26 cellular contexts compared by ENCODE assay signal in genomic region chr10:72240371-72240770, GRCh38.
"Had no signal": no experiment of that assay in that cellular context is flagged by ENCODE, and none has a peak within 500 bp of the region (broad histone marks: within the 10 kb centered on the region; RNA-seq: fewer than 3 reads in every experiment).

No MANE protein-coding gene starts in this region.

- H3K27ac ChIP-seq: SJCRH30, SK-N-MC had no signal

- ATAC-seq: activated CD8-positive, alpha-beta T cell treated with anti-CD3 and anti-CD28 coated beads for 36 hours; activated naive CD8-positive, alpha-beta T cell treated with anti-CD3 and anti-CD28 coated beads, Interleukin-2, amount 50 U/mL, for 24 hours; activated T-cell treated with anti-CD3 and anti-CD28 coated beads, Interleukin-2, amount 50 U/mL, for 4 hours; PC-3 had no signal

- H3K27me3 Mint-ChIP-seq: activated CD4-positive, alpha-beta T cell treated with anti-CD3 and anti-CD28 coated beads, Interleukin-2, amount 10 ng/mL, durations not matched to agents 24 days and 14 days; activated CD8-positive, alpha-beta T cell treated with anti-CD3 and anti-CD28 coated beads for 36 hours; activated naive CD4-positive, alpha-beta T cell treated with anti-CD3 and anti-CD28 coated beads, Interleukin-2, amount 10 ng/mL, durations not matched to agents 7 days and 5 days; activated naive CD8-positive, alpha-beta T cell; activated naive CD8-positive, alpha-beta T cell treated with anti-CD3 and anti-CD28 coated beads, Interleukin-2, amount 50 U/mL, for 24 hours; brain had no signal

- H3K9me3 Mint-ChIP-seq: activated CD4-positive, alpha-beta T cell treated with anti-CD3 and anti-CD28 coated beads, Interleukin-2, amount 10 ng/mL, durations not matched to agents 24 days and 14 days; activated CD8-positive, alpha-beta T cell treated with anti-CD3 and anti-CD28 coated beads for 36 hours; activated naive CD4-positive, alpha-beta T cell treated with anti-CD3 and anti-CD28 coated beads, Interleukin-2, amount 10 ng/mL, durations not matched to agents 7 days and 5 days; activated naive CD8-positive, alpha-beta T cell treated with anti-CD3 and anti-CD28 coated beads, Interleukin-2, amount 50 U/mL, for 24 hours; activated T-cell treated with anti-CD3 and anti-CD28 coated beads, Interleukin-2, amount 50 U/mL, for 4 hours; activated T-helper 1 cell treated with anti-CD3 and anti-CD28 coated beads, Interleukin-12 subunit alpha, Interleukin-12 subunit beta, Interleukin-2, Interleukin-4 antibody, amounts not matched to agents 30 ng/mL and 10 ng/mL and 1 ng/mL, durations not matched to agents 14 hours and 24 hours and 36 hours; brain; T-helper 2 cell treated with Interferon-gamma antibody and Interleukin-4, amounts not matched to agents 5 μg/mL and 100 μg/mL, for 36 hours had no signal

- H3K4me3 Mint-ChIP-seq: activated CD4-positive, alpha-beta T cell treated with anti-CD3 and anti-CD28 coated beads, Interleukin-2, amount 10 ng/mL, durations not matched to agents 24 days and 14 days; activated CD8-positive, alpha-beta T cell treated with anti-CD3 and anti-CD28 coated beads for 36 hours; activated naive CD4-positive, alpha-beta T cell treated with anti-CD3 and anti-CD28 coated beads, Interleukin-2, amount 10 ng/mL, durations not matched to agents 7 days and 5 days; activated naive CD8-positive, alpha-beta T cell; activated naive CD8-positive, alpha-beta T cell treated with anti-CD3 and anti-CD28 coated beads, Interleukin-2, amount 50 U/mL, for 24 hours; activated T-cell treated with anti-CD3 and anti-CD28 coated beads, Interleukin-2, amount 50 U/mL, for 4 hours; activated T-helper 1 cell treated with anti-CD3 and anti-CD28 coated beads, Interleukin-12 subunit alpha, Interleukin-12 subunit beta, Interleukin-2, Interleukin-4 antibody, amounts not matched to agents 30 ng/mL and 10 ng/mL and 1 ng/mL, durations not matched to agents 14 hours and 24 hours and 36 hours; brain; T-helper 2 cell treated with Interferon-gamma antibody and Interleukin-4, amounts not matched to agents 5 μg/mL and 100 μg/mL, for 36 hours had no signal

- H3K9me3 ChIP-seq: SJCRH30 had no signal

- DNase-seq: activated CD4-positive, alpha-beta T cell treated with anti-CD3 and anti-CD28 coated beads, Interleukin-2, amount 10 ng/mL, durations not matched to agents 24 days and 14 days; activated CD4-positive, alpha-beta T cell treated with anti-CD3 and anti-CD28 coated beads, Interleukin-2, amount 50 U/mL, for 4 hours; activated CD8-positive, alpha-beta T cell treated with anti-CD3 and anti-CD28 coated beads for 36 hours; activated effector memory CD4-positive, alpha-beta T cell treated with Interleukin-2 at 50 U/mL for 16 hours; activated naive CD4-positive, alpha-beta T cell treated with anti-CD3 and anti-CD28 coated beads, Interleukin-2, amount 10 ng/mL, durations not matched to agents 7 days and 5 days; activated naive CD8-positive, alpha-beta T cell treated with anti-CD3 and anti-CD28 coated beads, Interleukin-2, amount 50 U/mL, for 24 hours; activated T-cell treated with anti-CD3 and anti-CD28 coated beads, Interleukin-2, amount 50 U/mL, for 4 hours; anterior cingulate cortex; central memory CD4-positive, alpha-beta T cell; NCI-H1048; NCI-H1105 treated with DMSO at 0.1 percent for 48 hours; NCI-H1436; NCI-H1694 treated with DMSO at 0.1 percent for 48 hours; NCI-H2029; NCI-H345; NCI-H524 treated with DMSO at 0.1 percent for 48 hours; NCI-H748 treated with DMSO at 0.1 percent for 48 hours; NK-92 treated with Interleukin-12 subunit alpha and Interleukin-12 subunit beta, amount 100 ng/mL, for 24 hours; PC-3; SHP77; SJCRH30 had no signal

- H3K4me3 ChIP-seq: SJCRH30, SK-N-MC had no signal

- H3K27me3 ChIP-seq: SJCRH30 had no signal
